In genomic region chr11:128553662-128554392, GRCh38 we compare ENCODE assay signal across 8 cellular contexts. TPM values are rescaled to one million over a fixed set of nuclear protein-coding genes. Genes with fewer than 3 reads are reported as not detected.
A peak's percentile ranks its signal among the peaks of the same experiment; 100 is the strongest.
DNase-seq lines count a peak whose midpoint lies in the region; FAIRE-seq and TF ChIP-seq lines count a peak whose summit lies in the region.

No MANE protein-coding gene starts in this region.

- TF ChIP-seq POLR2A in GM12892 (IDR thresholded peaks at IDR 0.05; ENCODE audit: low read depth, low read length) = no peak

- H3K4me3 ChIP-seq in GM08714 (ENCODE audit: low read length) (peak overlapping the region; percentile 60; the same call in 1 of the 2 replicates), parathyroid adenoma (ENCODE audit: low read depth, low read length) (no peak overlapping the region)

- no peak overlapping the region for H3K9ac ChIP-seq in parathyroid adenoma

- DNase-seq in NCI-H146 (lab: John Stamatoyannopoulos, UW) = peak; percentile 41
- no peak for DNase-seq in GM12892 (ENCODE audit: insufficient read length)
- no peak for DNase-seq in kidney tubule cell (ENCODE audit: low spot score)
- no peak for DNase-seq in activated CD8-positive, alpha-beta memory T cell treated with anti-CD3 and anti-CD28 coated beads for 24 hours
- no peak for DNase-seq in NCI-H2171 treated with DMSO at 0.1 percent for 48 hours (lab: John Stamatoyannopoulos, UW)

- H3K4me2 ChIP-seq in parathyroid adenoma (ENCODE audit: low read length) = no peak overlapping the region

- H3K9me3 ChIP-seq in parathyroid adenoma (ENCODE audit: control insufficient read depth, low read length) = no peaks in the 10 kb centered on the region

- TF ChIP-seq CTCF in parathyroid adenoma (IDR thresholded peaks at IDR 0.05) = no peak

- no peaks in the 10 kb centered on the region for H3K79me2 ChIP-seq in parathyroid adenoma

- no peaks in the 10 kb centered on the region for H3K4me1 ChIP-seq in parathyroid adenoma

- H3K27me3 ChIP-seq in parathyroid adenoma (ENCODE audit: control insufficient read depth, insufficient read depth, low read length) = no peaks in the 10 kb centered on the region

- FAIRE-seq in endometrium (lab: Jason Lieb, UNC) = peak; percentile 15
- no peak for FAIRE-seq in GM12892 (lab: Jason Lieb, UNC)

- peak overlapping the region; percentile 1 for H3K27ac ChIP-seq in parathyroid adenoma

- H2AFZ ChIP-seq in parathyroid adenoma = no peak overlapping the region

- H3K36me3 ChIP-seq in parathyroid adenoma (ENCODE audit: control insufficient read depth, insufficient read depth, low read length) = no peaks in the 10 kb centered on the region

RNA-seq across cellular contexts. Expression of gene ETS1, which starts 33.5 kb away (rescaled TPM):
- polyA plus RNA-seq in GM12892 (2012; ENCODE audit: missing spikeins) = 71.8 TPM
